In the genomic region with DNA sequence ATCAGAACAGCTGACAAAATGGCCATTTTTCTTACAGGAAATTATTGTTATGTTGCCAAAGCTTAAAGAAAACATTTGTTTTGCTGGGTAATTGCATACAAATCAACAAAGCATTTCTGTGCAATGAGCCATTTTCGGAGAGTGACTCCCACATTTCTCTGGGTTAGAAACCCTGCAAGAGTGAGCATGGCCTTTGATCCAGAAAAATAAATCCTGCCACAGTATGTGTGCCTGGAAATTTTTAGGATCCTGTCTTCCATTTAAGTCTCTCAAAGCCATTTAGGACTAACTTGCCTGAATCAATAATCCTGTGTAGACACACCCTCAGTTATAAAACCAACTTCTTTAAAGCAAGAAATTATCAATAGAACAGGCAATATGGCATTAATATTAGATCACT, we compare ENCODE assay signal across 27 cellular contexts. TPM values are rescaled to one million over a fixed set of nuclear protein-coding genes. Genes with fewer than 3 reads are reported as not detected.
"Had no signal": no experiment of that assay in that cellular context is flagged by ENCODE, and none has a peak within 500 bp of the region (broad histone marks: within the 10 kb centered on the region; RNA-seq: fewer than 3 reads in every experiment).

No MANE protein-coding gene starts in this region.

- H3K4me3 ChIP-seq: K562 had no signal

- DNase-seq: activated CD4-positive, alpha-beta memory T cell treated with anti-CD3 and anti-CD28 coated beads for 36 hours; activated CD4-positive, alpha-beta T cell treated with anti-CD3 and anti-CD28 coated beads, Interleukin-2, amount 10 ng/mL, durations not matched to agents 24 days and 14 days; activated CD4-positive, CD25-positive, alpha-beta regulatory T cell treated with anti-CD3 and anti-CD28 coated beads, Interleukin-2, amount 50 U/mL, for 72 hours; activated CD8-positive, alpha-beta memory T cell treated with anti-CD3 and anti-CD28 coated beads for 24 hours; activated effector memory CD4-positive, alpha-beta T cell treated with anti-CD3 and anti-CD28 coated beads, Interleukin-2, amount 50 U/mL, for 16 hours; activated naive CD4-positive, alpha-beta T cell treated with Interleukin-2 at 50 U/mL for 16 hours; activated naive CD8-positive, alpha-beta T cell treated with anti-CD3 and anti-CD28 coated beads, Interleukin-2, amount 50 U/mL, for 24 hours; activated T-cell treated with anti-CD3 and anti-CD28 coated beads, Interleukin-2, amount 50 U/mL, for 4 hours; amniotic stem cell; Karpas-422; NCI-H1092; NCI-H1417; NCI-H1930; NCI-H2171; NCI-H2227 treated with DMSO at 0.1 percent for 48 hours; NCI-H526 treated with DMSO at 0.1 percent for 48 hours; NCI-H82; SIG-M5; T-helper 17 cell; T-helper 9 cell had no signal

- ATAC-seq: activated naive CD4-positive, alpha-beta T cell treated with anti-CD3 and anti-CD28 coated beads, Interleukin-2, amount 50 U/mL, for 72 hours; activated naive CD8-positive, alpha-beta T cell treated with anti-CD3 and anti-CD28 coated beads, Interleukin-2, amount 50 U/mL, for 24 hours; activated T-cell treated with anti-CD3 and anti-CD28 coated beads, Interleukin-2, amount 50 U/mL, for 4 hours; K562; T-helper 17 cell; WTC11 had no signal

RNA-seq across cellular contexts. Expression of a gene that starts 0.6 kb away (rescaled TPM):
- total RNA-seq: activated CD4-positive, alpha-beta memory T cell treated with anti-CD3 and anti-CD28 coated beads for 36 hours; activated naive CD4-positive, alpha-beta T cell treated with anti-CD3 and anti-CD28 coated beads, Interleukin-2, amount 50 U/mL, for 72 hours; activated T-cell treated with anti-CD3 and anti-CD28 coated beads, Interleukin-2, amount 50 U/mL, for 4 hours; NCI-H460; OCI-LY7; RPMI7951; T-helper 17 cell had no signal

RNA-seq across cellular contexts. Expression of a gene that starts 38.6 kb away (rescaled TPM):
- total RNA-seq: activated CD4-positive, alpha-beta memory T cell treated with anti-CD3 and anti-CD28 coated beads for 36 hours; activated CD4-positive, alpha-beta T cell treated with anti-CD3 and anti-CD28 coated beads, Interleukin-2, amount 10 ng/mL, durations not matched to agents 24 days and 14 days; activated naive CD4-positive, alpha-beta T cell treated with anti-CD3 and anti-CD28 coated beads, Interleukin-2, amount 50 U/mL, for 72 hours; activated T-cell treated with anti-CD3 and anti-CD28 coated beads, Interleukin-2, amount 50 U/mL, for 4 hours; astrocyte; K562; NCI-H460; OCI-LY7; RPMI7951; T-helper 17 cell; WTC11 had no signal
